ENCODE assay signal across 26 cellular contexts in the genomic region with DNA sequence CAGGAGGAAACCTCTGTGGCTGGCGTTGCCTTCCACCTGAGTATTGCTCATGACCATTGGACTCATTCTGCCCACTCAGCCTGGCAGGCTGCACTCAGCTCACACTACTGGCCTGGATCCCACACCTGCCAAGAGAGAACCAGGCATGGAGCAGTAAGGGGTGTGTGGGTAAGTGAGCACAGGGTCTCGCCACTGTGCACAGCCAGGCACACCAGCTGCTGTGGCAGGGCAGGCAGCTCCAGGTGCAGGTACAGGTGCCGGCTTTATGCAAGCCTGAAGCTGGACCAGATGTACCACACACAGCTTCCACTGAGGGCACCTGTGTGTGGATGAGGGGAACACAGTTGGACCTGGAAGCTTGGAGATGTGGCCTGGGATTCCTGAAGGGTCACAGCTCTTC.
"Had no signal": no experiment of that assay in that cellular context is flagged by ENCODE, and none has a peak within 500 bp of the region (broad histone marks: within the 10 kb centered on the region; RNA-seq: fewer than 3 reads in every experiment).

No MANE protein-coding gene starts in this region.

- DNase-seq: heart right ventricle; islet precursor cell; kidney glomerular epithelial cell; left cardiac atrium; lower lobe of right lung; mammary epithelial cell; mesenchymal stem cell; naive thymus-derived CD8-positive, alpha-beta T cell; ovary; right lobe of liver; stimulated activated CD4-positive, alpha-beta T cell treated with anti-CD3 and anti-CD28 coated beads, Interleukin-12 subunit alpha, Interleukin-12 subunit beta, amount 100 ng/mL, for 4 hours; stimulated activated CD4-positive, alpha-beta T cell treated with anti-CD3 and anti-CD28 coated beads, Interleukin-15, amount 100 ng/mL, for 24 hours; stimulated activated CD4-positive, alpha-beta T cell treated with anti-CD3 and anti-CD28 coated beads, Interleukin-2, amount 100 ng/mL, for 24 hours; stimulated activated CD4-positive, alpha-beta T cell treated with anti-CD3 and anti-CD28 coated beads, Interleukin-4, amount 100 ng/mL, for 1 hour; stimulated activated naive CD4-positive, alpha-beta T cell; tibial artery had no signal

- H3K4me3 Mint-ChIP-seq: naive thymus-derived CD8-positive, alpha-beta T cell; nephron; neural crest cell; stimulated activated naive CD8-positive, alpha-beta T cell treated with anti-CD3 and anti-CD28 coated beads, Interleukin-15, Interleukin-2, amounts not matched to agents 100 ng/mL and 50 ng/mL, for 24 hours; type B pancreatic cell had no signal

- H3K36me3 ChIP-seq: heart right ventricle, left lung, lower lobe of right lung, neutrophil, ovary, right atrium auricular region, right lobe of liver, suprapubic skin, thoracic aorta, tibial artery had no signal

- H3K79me2 ChIP-seq: hepatocyte had no signal

- ATAC-seq: heart right ventricle; left cardiac atrium; left lung; naive thymus-derived CD8-positive, alpha-beta T cell had no signal

- H3K36me3 Mint-ChIP-seq: naive thymus-derived CD8-positive, alpha-beta T cell; type B pancreatic cell had no signal

- H3K4me2 ChIP-seq: hepatocyte had no signal

- H3K4me1 Mint-ChIP-seq: nephron, neural crest cell had no signal

- H3K27ac ChIP-seq: heart right ventricle, hepatocyte, left lung, lower lobe of right lung, neutrophil, ovary, right atrium auricular region, right lobe of liver, suprapubic skin, thoracic aorta, tibial artery had no signal

- H2AFZ ChIP-seq: hepatocyte had no signal

- H3K27me3 ChIP-seq: heart right ventricle, hepatocyte, left lung, neutrophil, ovary, right atrium auricular region, right lobe of liver, suprapubic skin, tibial artery had no signal

- H3K4me1 ChIP-seq: lower lobe of right lung, right atrium auricular region, right lobe of liver, suprapubic skin, tibial artery had no signal

- H3K9me3 Mint-ChIP-seq: neural crest cell had no signal

- H3K4me3 ChIP-seq: heart right ventricle, hepatocyte, left lung, lower lobe of right lung, ovary, right atrium auricular region, right lobe of liver, suprapubic skin, thoracic aorta, tibial artery had no signal

- H3K9me3 ChIP-seq: lower lobe of right lung, neutrophil, ovary, right atrium auricular region, right lobe of liver, suprapubic skin, thoracic aorta, tibial artery had no signal

- H3K27ac Mint-ChIP-seq: naive thymus-derived CD8-positive, alpha-beta T cell; nephron; stimulated activated naive CD8-positive, alpha-beta T cell treated with anti-CD3 and anti-CD28 coated beads, Interleukin-15, Interleukin-2, amounts not matched to agents 100 ng/mL and 50 ng/mL, for 24 hours; type B pancreatic cell had no signal
